In the genomic region with DNA sequence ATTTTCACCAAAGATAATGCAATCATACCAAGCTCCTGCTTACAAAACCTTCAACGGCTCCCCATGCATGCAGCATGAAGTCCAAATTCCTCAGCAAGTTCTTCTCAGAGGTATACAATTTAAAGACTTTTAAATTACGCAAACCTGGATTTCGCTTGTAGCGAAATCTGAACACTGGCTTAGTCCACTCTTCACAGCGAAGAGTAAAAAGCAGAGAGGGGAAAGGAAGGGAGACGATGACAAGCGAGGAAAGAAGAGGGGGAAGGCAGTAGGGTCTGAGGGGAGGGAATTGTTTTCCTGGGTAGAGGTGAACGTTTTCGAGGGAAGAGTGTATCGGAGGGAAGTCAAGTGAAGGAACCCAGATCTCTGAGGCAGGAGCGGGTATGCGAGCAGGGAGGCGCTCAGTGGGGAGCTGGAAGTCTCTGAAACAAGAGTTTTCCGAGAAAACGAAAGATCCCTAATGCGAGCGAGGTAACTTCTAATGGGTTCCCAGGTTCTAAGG, we compare ENCODE assay signal across 9 cellular contexts. TPM values are rescaled to one million over a fixed set of nuclear protein-coding genes. Genes with fewer than 3 reads are reported as not detected.
DNase-seq lines count a peak whose midpoint lies in the region; ATAC-seq and TF ChIP-seq lines count a peak whose summit lies in the region.
"Had no signal": no experiment of that assay in that cellular context is flagged by ENCODE, and none has a peak within 500 bp of the region (broad histone marks: within the 10 kb centered on the region; RNA-seq: fewer than 3 reads in every experiment).

No MANE protein-coding gene starts in this region.

- H3K4me1 ChIP-seq in cardiac muscle cell (ENCODE audit: low read depth) (peaks cover 5% of the 10 kb centered on the region), liver (ENCODE audit: control insufficient read depth in 4 of 4, insufficient read depth in 4 of 4, low read length in 3 of 4) (peaks cover 2 to 27% (median 14%) of the 10 kb centered on the region in 4 donors), aorta (ENCODE audit: control insufficient read depth in 1 of 2, insufficient read depth in 2 of 2, low read length in 2 of 2) (no peaks in the 10 kb centered on the region)

- TF ChIP-seq CTCF in cardiac muscle cell (IDR thresholded peaks at IDR 0.05; ENCODE audit: low read depth, low read length), result no peak
- no peak for TF ChIP-seq CTCF in liver (IDR thresholded peaks at IDR 0.05; ENCODE audit: low read depth, low read length, missing input control)

- peak overlapping the region; percentile 15 for H3K27ac ChIP-seq in cardiac muscle cell
- peak overlapping the region; percentile 80 for H3K27ac ChIP-seq in caudate nucleus (ENCODE audit: low read depth, low read length)
- H3K27ac ChIP-seq in liver (ENCODE audit: low read depth in 1 of 2, low read length in 2 of 2), result peak overlapping the region; percentile 67 to 80
- H3K27ac ChIP-seq in aorta (ENCODE audit: low read depth in 1 of 2, low read length in 2 of 2), result no peak overlapping the region

- WGBS in liver, result 1% methylated on average over 17 of the region's 17 CpGs
- 5% methylated on average over 17 of the region's 17 CpGs for WGBS in aorta, 2 donors

- H3K9me3 ChIP-seq in cardiac muscle cell (ENCODE audit: low read depth) (no peaks in the 10 kb centered on the region), liver (ENCODE audit: control insufficient read depth in 4 of 4, low read length in 3 of 4) (no peaks in the 10 kb centered on the region), aorta (ENCODE audit: control insufficient read depth, low read length) (no peaks in the 10 kb centered on the region)

- peak overlapping the region; percentile 87 to 99 for H3K9ac ChIP-seq in liver (ENCODE audit: low read depth in 1 of 2, low read length in 2 of 2)

- peak in 1 of 2 donors; percentile 37 for DNase-seq in cardiac muscle cell (ENCODE audit: low read depth in 1 of 2, low spot score in 1 of 2)
- DNase-seq in cardiac septum (ENCODE audit: low spot score), result no peak
- peak in 4 of 61 donors; percentile 22 to 55 (median 42) for DNase-seq in caudate nucleus (lab: John Stamatoyannopoulos, UW)
- no peak for DNase-seq in aorta
- no peak for DNase-seq in NCI-H2107 treated with DMSO at 0.1 percent for 48 hours (lab: John Stamatoyannopoulos, UW; ENCODE audit: unreplicated experiment)
- DNase-seq in NCI-H1694 treated with DMSO at 0.1 percent for 48 hours (lab: John Stamatoyannopoulos, UW), result no peak
- DNase-seq: GDM1 had no signal

- no peak for TF ChIP-seq RAD21 in liver (IDR thresholded peaks at IDR 0.05)

- intact Hi-C loops in cardiac septum (cut with DNase I), result loop anchor here (2.0 to 10.0 kb wide), 3 partner anchors 188 to 475 kb away; a partner anchor contains a TSS
- intact Hi-C loops in aorta (cut with DNase I), result loop anchor here (2.0 to 10.0 kb wide), 2 partner anchors 129 to 475 kb away; a partner anchor contains a TSS

- ATAC-seq in aorta (ENCODE audit: low FRiP score) (peak; percentile 6), GM18498 (IDR thresholded peaks at IDR 0.05; ENCODE audit: unreplicated experiment) (no peak)

- H3K27me3 ChIP-seq in cardiac muscle cell, result no peaks in the 10 kb centered on the region
- H3K27me3 ChIP-seq in liver (ENCODE audit: control insufficient read depth in 4 of 4, insufficient read depth in 4 of 4, low read length in 3 of 4), result no peaks in the 10 kb centered on the region
- no peaks in the 10 kb centered on the region for H3K27me3 ChIP-seq in aorta (ENCODE audit: control insufficient read depth in 1 of 2, insufficient read depth in 2 of 2, low read length in 1 of 2)

- H3K36me3 ChIP-seq in cardiac muscle cell (no peaks in the 10 kb centered on the region), liver (ENCODE audit: control insufficient read depth in 4 of 4, insufficient read depth in 3 of 4, low read depth in 1 of 4, low read length in 3 of 4) (no peaks in the 10 kb centered on the region), aorta (ENCODE audit: control insufficient read depth in 1 of 2, insufficient read depth in 2 of 2, low read length in 1 of 2) (no peaks in the 10 kb centered on the region)

- H3K4me3 ChIP-seq in cardiac muscle cell, result peak overlapping the region; percentile 67
- peak overlapping the region; percentile 77 to 92 (median 79) for H3K4me3 ChIP-seq in liver (ENCODE audit: low read depth in 1 of 3, low read length in 3 of 3)
- H3K4me3 ChIP-seq in aorta (ENCODE audit: low read length in 2 of 2), result peak overlapping the region; percentile 37 to 70

TF ChIP-seq in liver, 16 proteins besides CTCF, POLR2A, EP300 and RAD21:
- TF ChIP-seq NR2F2 (IDR thresholded peaks at IDR 0.05), result no peak
- no peak for TF ChIP-seq HNF4G (IDR thresholded peaks at IDR 0.05)
- peak in 1 of 2 donors; percentile 8 for TF ChIP-seq HNF4A (conservative IDR thresholded peaks at IDR 0.05)
- TF ChIP-seq JUND (IDR thresholded peaks at IDR 0.05), result no peak

RNA-seq across cellular contexts. Expression of a gene that starts 0.8 kb away (rescaled TPM):
- total RNA-seq in cardiac muscle cell (7.8 and 13.9 TPM in 2 replicates), cardiac septum (1.0 TPM), liver (1 to 10 TPM; 6.6 to 8.2 TPM), aorta (1 to 10 TPM; 5.2 to 8.1 TPM)
- polyA plus RNA-seq in cardiac muscle cell (8.3 and 8.4 TPM in 2 replicates), liver (1 to 10 TPM; 2.4 to 3.8 TPM), aorta (1 to 10 TPM; 3.8 to 4.9 TPM)

RNA-seq across cellular contexts. Expression of a gene that starts 9.7 kb away (rescaled TPM):
- total RNA-seq in cardiac muscle cell, result 2.1 and 2.4 TPM in 2 replicates
- polyA plus RNA-seq in cardiac muscle cell, result 2.1 and 4.9 TPM in 2 replicates
- total RNA-seq in cardiac septum, result 0.38 TPM
- under 1 TPM; 0.84 to 0.89 TPM for total RNA-seq in liver
- 1 to 10 TPM in 1 of 2 donors, under 1 TPM in 1; 0.56 to 1.2 TPM for polyA plus RNA-seq in liver
- total RNA-seq in aorta, result 1 to 10 TPM; 1.6 to 2.1 TPM
- polyA plus RNA-seq in aorta, result 1 to 10 TPM; 2.9 to 3.0 TPM

RNA-seq across cellular contexts. Expression of a gene that starts 9.9 kb away (rescaled TPM):
- total RNA-seq in cardiac muscle cell (8.2 and 10.0 TPM in 2 replicates), cardiac septum (8.7 TPM), liver (10 to 100 TPM in 1 of 2 donors, 1 to 10 TPM in 1; 2.2 to 12.5 TPM), aorta (1 to 10 TPM; 2.1 to 2.9 TPM)
- polyA plus RNA-seq in cardiac muscle cell (1.8 and 6.0 TPM in 2 replicates), liver (10 to 100 TPM; 11.7 to 19.2 TPM), aorta (1 to 10 TPM in 1 of 2 donors, under 1 TPM in 1; 0.63 to 1.0 TPM)

RNA-seq across cellular contexts. Expression of a gene that starts 31.5 kb away (rescaled TPM):
- 526 and 782 TPM in 2 replicates for total RNA-seq in cardiac muscle cell
- polyA plus RNA-seq in cardiac muscle cell, result 1,545 and 1,744 TPM in 2 replicates
- total RNA-seq in cardiac septum, result 267 TPM
- 100 to 1,000 TPM; 270 to 286 TPM for total RNA-seq in liver
- polyA plus RNA-seq in liver, result 100 to 1,000 TPM; 508 to 623 TPM
- 100 to 1,000 TPM; 279 to 286 TPM for total RNA-seq in aorta
- 100 to 1,000 TPM; 429 to 441 TPM for polyA plus RNA-seq in aorta

Comparison
In these comparisons a context has a peak if more than half of its experiments do, and no peak if none do; other contexts are left out.
1. H3K27ac ChIP-seq: peak in cardiac muscle cell (single experiment), caudate nucleus (single experiment) and liver (2 of 2); none in aorta (0 of 2).
2. Peak in every context shown above with its lines, with median percentiles within 50 percentile points of each other: H3K4me3 ChIP-seq.